6 cellular contexts compared by ENCODE assay signal in the genomic region with DNA sequence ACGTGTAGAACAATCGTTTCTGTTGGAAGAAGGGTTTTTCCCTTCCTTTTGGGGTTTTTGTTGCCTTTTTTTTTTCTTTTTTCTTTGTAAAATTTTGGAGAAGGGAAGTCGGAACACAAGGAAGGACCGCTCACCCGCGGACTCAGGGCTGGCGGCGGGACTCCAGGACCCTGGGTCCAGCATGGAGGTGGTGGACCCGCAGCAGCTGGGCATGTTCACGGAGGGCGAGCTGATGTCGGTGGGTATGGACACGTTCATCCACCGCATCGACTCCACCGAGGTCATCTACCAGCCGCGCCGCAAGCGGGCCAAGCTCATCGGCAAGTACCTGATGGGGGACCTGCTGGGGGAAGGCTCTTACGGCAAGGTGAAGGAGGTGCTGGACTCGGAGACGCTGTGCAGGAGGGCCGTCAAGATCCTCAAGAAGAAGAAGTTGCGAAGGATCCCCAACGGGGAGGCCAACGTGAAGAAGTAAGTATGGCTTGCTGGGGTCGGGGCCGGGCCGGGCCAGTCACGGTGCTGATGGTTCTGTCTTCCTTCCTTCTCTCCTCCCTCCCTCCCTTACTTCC. TPM values are rescaled to one million over a fixed set of nuclear protein-coding genes. Genes with fewer than 3 reads are reported as not detected.
DNase-seq lines count a peak whose midpoint lies in the region.

No MANE protein-coding gene starts in this region.

- no peaks in the 10 kb centered on the region for H3K36me3 ChIP-seq in rectal smooth muscle tissue (ENCODE audit: control insufficient read depth, insufficient read depth, low read length)

- peaks cover 12% of the 10 kb centered on the region for H3K4me1 ChIP-seq in rectal smooth muscle tissue (ENCODE audit: control insufficient read depth, insufficient read depth, low read length)

- peak overlapping the region; percentile 70 for H3K27ac ChIP-seq in rectal smooth muscle tissue (ENCODE audit: low read depth, low read length)

- DNase-seq in activated gamma-delta T cell treated with Interleukin-2 at 50 U/mL for 16 hours (peak; percentile 23), activated gamma-delta T cell (lab: John Stamatoyannopoulos, UW) (no peak), AG08395 (ENCODE audit: low spot score) (no peak), mesenteric fat pad (ENCODE audit: low spot score) (no peak)
- DNase-seq in effector CD4-positive, alpha-beta T cell = peak; percentile 21

- no peaks in the 10 kb centered on the region for H3K27me3 ChIP-seq in rectal smooth muscle tissue (ENCODE audit: control insufficient read depth, insufficient read depth, low read length)

- H3K9ac ChIP-seq in rectal smooth muscle tissue (ENCODE audit: low read length) = peak overlapping the region; percentile 87

- H3K4me3 ChIP-seq in rectal smooth muscle tissue (ENCODE audit: low read length) = peak overlapping the region; percentile 84

RNA-seq across cellular contexts. Expression of a gene that starts 1.2 kb away (rescaled TPM):
- 60.8 TPM for total RNA-seq in mesenteric fat pad

RNA-seq across cellular contexts. Expression of a gene that starts 31.0 kb away (rescaled TPM):
- total RNA-seq in mesenteric fat pad = 6.2 TPM

RNA-seq across cellular contexts. Expression of a gene that starts 32.7 kb away (rescaled TPM):
- 139 TPM for total RNA-seq in mesenteric fat pad

RNA-seq across cellular contexts. Expression of a gene that starts 34.7 kb away (rescaled TPM):
- 189 TPM for total RNA-seq in mesenteric fat pad

RNA-seq across cellular contexts. Expression of a gene that starts 41.6 kb away (rescaled TPM):
- 156 TPM for total RNA-seq in mesenteric fat pad

Comparison
In these comparisons a context has a peak if more than half of its experiments do, and no peak if none do; other contexts are left out.
1. DNase-seq: peak in activated gamma-delta T cell treated with Interleukin-2 at 50 U/mL for 16 hours (single experiment) and effector CD4-positive, alpha-beta T cell (single experiment); none in activated gamma-delta T cell (single experiment), AG08395 (single experiment) and mesenteric fat pad (single experiment).